Comparison of ENCODE assay signal across 20 cellular contexts in the genomic region with DNA sequence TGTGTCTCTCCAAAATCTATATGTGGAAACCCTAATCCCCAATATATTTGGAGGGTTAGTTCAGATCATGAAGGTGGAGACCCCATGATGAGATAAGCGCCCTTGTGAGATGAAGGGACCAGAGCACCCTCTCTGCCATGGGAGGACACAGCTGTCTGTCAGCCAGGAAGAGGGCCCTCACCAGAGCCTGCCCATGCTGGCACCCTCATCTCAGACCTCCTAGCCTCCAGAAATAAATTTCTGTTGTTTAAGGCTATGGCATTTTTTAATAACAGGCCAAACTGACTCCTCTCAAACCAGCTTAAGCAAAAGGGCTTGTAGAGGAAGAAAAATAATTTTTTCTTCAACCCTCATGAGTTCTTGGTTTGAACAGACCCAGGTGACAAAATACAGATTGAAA.
DNase-seq lines count a peak whose midpoint lies in the region; ATAC-seq and TF ChIP-seq lines count a peak whose summit lies in the region.
"Had no signal": no experiment of that assay in that cellular context is flagged by ENCODE, and none has a peak within 500 bp of the region (broad histone marks: within the 10 kb centered on the region; RNA-seq: fewer than 3 reads in every experiment).

No MANE protein-coding gene starts in this region.

- H3K9me3 ChIP-seq in HUES64 (ENCODE audit: insufficient read depth, low read depth, low read length) (no peaks in the 10 kb centered on the region), osteoblast (ENCODE audit: low read depth, low read length) (no peaks in the 10 kb centered on the region), PC-9 (ENCODE audit: insufficient read depth, low read depth) (no peaks in the 10 kb centered on the region)
- no peaks in the 10 kb centered on the region for H3K9me3 ChIP-seq in CD4-positive, alpha-beta T cell (ENCODE audit: control insufficient read depth, low read length)
- H3K9me3 ChIP-seq: BLaER1 treated with 17β-estradiol and CSF1 and Interleukin-3, amounts not matched to agents 10 nM and 100 nM had no signal

- H3K27ac Mint-ChIP-seq in GM23338 (no peak overlapping the region), brain (peak overlapping the region in 4 of 5 experiments; percentile 68 to 96 (median 82))
- H3K27ac Mint-ChIP-seq in naive thymus-derived CD8-positive, alpha-beta T cell, result no peak overlapping the region
- H3K27ac Mint-ChIP-seq in CD4-positive, alpha-beta T cell, result no peak overlapping the region
- H3K27ac Mint-ChIP-seq: B cell; CD8-positive, alpha-beta memory T cell had no signal

- H3K27ac ChIP-seq in GM23338 (ENCODE audit: low read depth) (peak overlapping the region; percentile 22), HUES64 (ENCODE audit: low read depth, low read length) (peak overlapping the region; percentile 6; the same call in 1 of the 2 replicates), osteoblast (ENCODE audit: low read depth, low read length) (no peak overlapping the region), PC-9 (no peak overlapping the region)
- no peak overlapping the region for H3K27ac ChIP-seq in CD4-positive, alpha-beta T cell (ENCODE audit: low read depth, low read length)
- H3K27ac ChIP-seq: BLaER1 treated with 17β-estradiol and CSF1 and Interleukin-3, amounts not matched to agents 10 nM and 100 nM; KMS-11 had no signal

- no peak overlapping the region for H3K4me3 ChIP-seq in GM23338
- H3K4me3 ChIP-seq in HUES64 (ENCODE audit: low read length), result 0 out of 2 replicates have a peak overlapping the region, but pooled peaks have one; percentile 6
- no peak overlapping the region for H3K4me3 ChIP-seq in osteoblast (ENCODE audit: insufficient read depth, low read length)
- H3K4me3 ChIP-seq in PC-9, result no peak overlapping the region
- H3K4me3 ChIP-seq: BLaER1 treated with 17β-estradiol and CSF1 and Interleukin-3, amounts not matched to agents 10 nM and 100 nM; GM12878 had no signal

- H3K27me3 ChIP-seq in GM23338 (ENCODE audit: insufficient read depth) (no peaks in the 10 kb centered on the region), HUES64 (ENCODE audit: insufficient read depth, low read length) (no peaks in the 10 kb centered on the region), osteoblast (ENCODE audit: insufficient read depth, low read length) (no peaks in the 10 kb centered on the region), PC-9 (ENCODE audit: insufficient read depth, low read depth) (no peaks in the 10 kb centered on the region)
- H3K27me3 ChIP-seq in CD4-positive, alpha-beta T cell (ENCODE audit: control insufficient read depth, insufficient read depth, low read length), result no peaks in the 10 kb centered on the region
- H3K27me3 ChIP-seq: BLaER1 treated with 17β-estradiol and CSF1 and Interleukin-3, amounts not matched to agents 10 nM and 100 nM had no signal

- peaks cover 33% of the 10 kb centered on the region for H3K4me1 Mint-ChIP-seq in GM23338
- H3K4me1 Mint-ChIP-seq in brain, result peaks cover 30% of the 10 kb centered on the region
- no peaks in the 10 kb centered on the region for H3K4me1 Mint-ChIP-seq in naive thymus-derived CD8-positive, alpha-beta T cell
- H3K4me1 Mint-ChIP-seq in CD4-positive, alpha-beta T cell (ENCODE audit: low read depth), result no peaks in the 10 kb centered on the region
- H3K4me1 Mint-ChIP-seq: B cell; CD8-positive, alpha-beta memory T cell had no signal

- H4K20me1 ChIP-seq in GM23338 (replicated peaks; ENCODE audit: insufficient read depth) (no peaks in the 10 kb centered on the region), osteoblast (ENCODE audit: insufficient read depth, low read length) (no peaks in the 10 kb centered on the region), PC-9 (ENCODE audit: insufficient read depth) (no peaks in the 10 kb centered on the region)
- H4K20me1 ChIP-seq: BLaER1 treated with 17β-estradiol and CSF1 and Interleukin-3, amounts not matched to agents 10 nM and 100 nM had no signal

- H3K79me2 ChIP-seq in GM23338 (replicated peaks; ENCODE audit: insufficient read depth), result no peaks in the 10 kb centered on the region
- H3K79me2 ChIP-seq in osteoblast (ENCODE audit: insufficient read depth, low read length), result no peaks in the 10 kb centered on the region
- H3K79me2 ChIP-seq in PC-9 (ENCODE audit: low read depth), result no peaks in the 10 kb centered on the region

- no peaks in the 10 kb centered on the region for H3K36me3 ChIP-seq in GM23338 (ENCODE audit: insufficient read depth)
- no peaks in the 10 kb centered on the region for H3K36me3 ChIP-seq in HUES64 (ENCODE audit: insufficient read depth, low read length)
- H3K36me3 ChIP-seq in osteoblast (ENCODE audit: insufficient read depth, low read length), result no peaks in the 10 kb centered on the region
- H3K36me3 ChIP-seq in PC-9 (ENCODE audit: low read depth), result no peaks in the 10 kb centered on the region
- H3K36me3 ChIP-seq: BLaER1 treated with 17β-estradiol and CSF1 and Interleukin-3, amounts not matched to agents 10 nM and 100 nM had no signal

- no TSS peak for BruUV-seq in PC-9 (replicated peaks; lab: Mats Ljungman, UMichigan)

- H3K9me3 Mint-ChIP-seq in GM23338, result no peaks in the 10 kb centered on the region
- H3K9me3 Mint-ChIP-seq in brain, result no peaks in the 10 kb centered on the region
- peaks cover 0 to 2% (median 0%) of the 10 kb centered on the region in 9 donors for H3K9me3 Mint-ChIP-seq in naive thymus-derived CD8-positive, alpha-beta T cell
- no peaks in the 10 kb centered on the region for H3K9me3 Mint-ChIP-seq in CD4-positive, alpha-beta T cell
- H3K9me3 Mint-ChIP-seq: CD8-positive, alpha-beta memory T cell had no signal

- H3K9ac ChIP-seq in HUES64 (ENCODE audit: low read depth, low read length), result no peak overlapping the region
- H3K9ac ChIP-seq: BLaER1 treated with 17β-estradiol and CSF1 and Interleukin-3, amounts not matched to agents 10 nM and 100 nM; KMS-11 had no signal

- 0 out of 3 replicates have a peak overlapping the region, but pooled peaks have one; percentile 7 for H3K4me3 Mint-ChIP-seq in GM23338
- peak overlapping the region in 3 of 5 experiments; percentile 64 to 85 (median 70) for H3K4me3 Mint-ChIP-seq in brain
- H3K4me3 Mint-ChIP-seq in naive thymus-derived CD8-positive, alpha-beta T cell, result no peak overlapping the region
- H3K4me3 Mint-ChIP-seq in CD4-positive, alpha-beta T cell, result no peak overlapping the region
- H3K4me3 Mint-ChIP-seq: B cell; CD8-positive, alpha-beta memory T cell had no signal

- 100% methylated on average over 1 of the region's 1 CpG for WGBS in HUES64

- intact Hi-C loops in PC-9 (cut with micrococcal nuclease; ENCODE audit: unreplicated experiment), result loop anchor here (10.0 kb wide), 1 partner anchor 70 kb away; no protein-coding TSS in a partner anchor
- intact Hi-C loops in CD4-positive, alpha-beta T cell (cut with DNase I, micrococcal nuclease), result no loop called here

- CTCF ChIA-PET in PC-9 (lab: Charles Lee), result interaction anchor here (1.0 kb wide), 1 partner anchor 12 kb away, joined by 3 read pairs; no protein-coding TSS in a partner anchor
- CTCF ChIA-PET in CD4-positive, alpha-beta T cell (lab: Charles Lee), result no interaction called here

- H3K36me3 Mint-ChIP-seq in GM23338 (ENCODE audit: low read depth) (no peaks in the 10 kb centered on the region), brain (no peaks in the 10 kb centered on the region)
- H3K36me3 Mint-ChIP-seq in naive thymus-derived CD8-positive, alpha-beta T cell, result no peaks in the 10 kb centered on the region
- H3K36me3 Mint-ChIP-seq in CD4-positive, alpha-beta T cell (ENCODE audit: low read depth), result no peaks in the 10 kb centered on the region
- H3K36me3 Mint-ChIP-seq: CD8-positive, alpha-beta memory T cell had no signal

- ATAC-seq in GM23338, result peak; percentile 42; the same call in 2 of the 3 replicates
- ATAC-seq in naive thymus-derived CD8-positive, alpha-beta T cell, result no peak
- ATAC-seq in CD4-positive, alpha-beta T cell (ENCODE audit: poor library complexity), result no peak
- ATAC-seq: GM12878 had no signal

- H3K9me2 ChIP-seq in GM23338 (ENCODE audit: insufficient read depth) (peaks cover 12% of the 10 kb centered on the region; the same call in 1 of the 2 replicates), PC-9 (ENCODE audit: insufficient read depth) (no peaks in the 10 kb centered on the region)

- H3F3A ChIP-seq in GM23338 (replicated peaks; ENCODE audit: low read depth) (no peaks in the 10 kb centered on the region), PC-9 (ENCODE audit: insufficient read depth, low read depth) (peaks cover 9% of the 10 kb centered on the region; the same call in 1 of the 2 replicates)

- H3K4me2 ChIP-seq in GM23338, result peak overlapping the region; percentile 8
- H3K4me2 ChIP-seq in osteoblast (ENCODE audit: insufficient read depth, low read length), result peak overlapping the region; percentile 32
- H3K4me2 ChIP-seq in PC-9, result no peak overlapping the region
- H3K4me2 ChIP-seq: BLaER1 treated with 17β-estradiol and CSF1 and Interleukin-3, amounts not matched to agents 10 nM and 100 nM; KMS-11 had no signal

- H3K4me1 ChIP-seq in GM23338 (ENCODE audit: insufficient read depth) (peaks cover 35% of the 10 kb centered on the region), HUES64 (ENCODE audit: insufficient read depth, low read length) (peaks cover 35% of the 10 kb centered on the region), osteoblast (ENCODE audit: insufficient read depth, low read length) (peaks cover 18% of the 10 kb centered on the region), PC-9 (replicated peaks; ENCODE audit: insufficient read depth) (peaks cover 19% of the 10 kb centered on the region)
- H3K4me1 ChIP-seq: BLaER1 treated with 17β-estradiol and CSF1 and Interleukin-3, amounts not matched to agents 10 nM and 100 nM had no signal

- POLR2A ChIA-PET in PC-9 (lab: Charles Lee; ENCODE audit: unreplicated experiment), result no interaction called here
- POLR2A ChIA-PET in naive thymus-derived CD8-positive, alpha-beta T cell (lab: Charles Lee), result no interaction called here
- POLR2A ChIA-PET in CD4-positive, alpha-beta T cell (lab: Charles Lee), result no interaction called here

- DNase-seq in GM23338 (ENCODE audit: low spot score) (no peak), osteoblast (ENCODE audit: insufficient read length, low spot score, missing footprints) (no peak), PC-9 (no peak), NCI-H1105 treated with DMSO at 0.1 percent for 48 hours (lab: John Stamatoyannopoulos, UW) (no peak)
- no peak for DNase-seq in naive thymus-derived CD8-positive, alpha-beta T cell
- no peak for DNase-seq in CD4-positive, alpha-beta T cell
- DNase-seq: CD8-positive, alpha-beta memory T cell; COR-L47; DMS 273 treated with DMSO at 0.1 percent for 48 hours; DMS53; DND-41; EL; GOT3; HCEC 1CT had no signal

- H2AFZ ChIP-seq in GM23338 (no peak overlapping the region), osteoblast (ENCODE audit: low read length) (peak overlapping the region; percentile 70), PC-9 (no peak overlapping the region)

- TF ChIP-seq CTCF in GM23338 (conservative IDR thresholded peaks at IDR 0.05; ENCODE audit: low read depth in 2 of 2) (no peak), brain (conservative IDR thresholded peaks at IDR 0.05) (no peak), osteoblast (IDR thresholded peaks at IDR 0.05; ENCODE audit: extremely low read depth, low read depth, low read length) (no peak), PC-9 (conservative IDR thresholded peaks at IDR 0.05) (no peak)
- TF ChIP-seq CTCF in CD4-positive, alpha-beta T cell (IDR thresholded peaks at IDR 0.05), result no peak

- peaks cover 1% of the 10 kb centered on the region for H3K27me3 Mint-ChIP-seq in GM23338 (ENCODE audit: insufficient read depth, low read depth, poor library complexity)
- H3K27me3 Mint-ChIP-seq in brain, result no peaks in the 10 kb centered on the region
- H3K27me3 Mint-ChIP-seq in naive thymus-derived CD8-positive, alpha-beta T cell, result peaks cover 2 to 26% (median 6%) of the 10 kb centered on the region in 5 donors
- H3K27me3 Mint-ChIP-seq in CD4-positive, alpha-beta T cell, result peaks cover 28% of the 10 kb centered on the region

Comparison
In these comparisons a context has a peak if more than half of its experiments do, and no peak if none do; other contexts are left out.
1. H3K27ac ChIP-seq: peak in GM23338 (single experiment) and HUES64 (single experiment); none in osteoblast (single experiment), PC-9 (single experiment) and CD4-positive, alpha-beta T cell (single experiment).
2. H3K27ac Mint-ChIP-seq: peak in brain (4 of 5); none in GM23338 (single experiment), naive thymus-derived CD8-positive, alpha-beta T cell (0 of 10) and CD4-positive, alpha-beta T cell (single experiment).
3. H3K4me3 Mint-ChIP-seq: peak in GM23338 (single experiment) and brain (3 of 5); none in naive thymus-derived CD8-positive, alpha-beta T cell (0 of 10) and CD4-positive, alpha-beta T cell (single experiment).